In the genomic region with DNA sequence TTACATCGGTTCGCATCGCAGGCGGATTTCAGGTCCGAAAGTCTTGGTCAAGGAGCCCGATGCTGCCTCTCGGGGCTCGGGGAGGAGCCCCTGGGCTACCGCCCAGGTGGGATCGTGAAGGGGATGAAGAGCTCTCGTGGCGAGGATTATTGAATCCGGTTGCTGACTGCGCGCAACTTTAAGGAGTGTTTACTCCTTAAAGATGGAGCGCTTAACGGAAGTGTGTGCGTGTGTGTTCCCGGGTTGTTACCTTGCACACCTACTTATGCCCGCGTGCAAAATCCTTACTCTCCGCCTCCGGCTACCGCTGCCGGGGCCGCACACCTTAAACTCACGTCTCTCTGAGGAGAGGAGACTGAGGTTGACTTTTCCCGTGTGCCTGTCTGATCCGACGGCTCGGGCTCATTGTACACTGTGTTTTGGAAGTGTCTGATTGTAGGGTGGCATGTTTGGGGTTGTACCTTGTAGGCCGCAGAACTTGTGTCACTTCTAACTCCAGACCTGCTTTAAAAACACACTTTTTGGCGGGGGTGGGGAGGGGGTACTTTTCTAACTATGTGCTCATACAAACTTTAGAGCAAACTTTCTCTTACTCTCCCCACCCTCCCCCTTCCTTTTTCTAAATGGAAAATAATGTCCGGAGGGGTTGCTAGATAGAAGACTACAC, we compare ENCODE assay signal across 1 cellular context.
TF ChIP-seq lines count a peak whose summit lies in the region.

No MANE protein-coding gene starts in this region.

TF ChIP-seq in H1, 55 proteins besides CTCF, POLR2A, EP300 and RAD21:
- TF ChIP-seq SUZ12 (IDR thresholded peaks at IDR 0.05; ENCODE audit: low read length), result peak; percentile 45; the same call in 1 of the 2 replicates
- TF ChIP-seq PHF8 (conservative IDR thresholded peaks at IDR 0.05; ENCODE audit: low read depth, low read length), result 0 out of 2 replicates have a peak, but pooled peaks have one; percentile 7
- TF ChIP-seq SIN3A (conservative IDR thresholded peaks at IDR 0.05 in 1 of 2, IDR thresholded peaks at IDR 0.05 in 1 of 2; ENCODE audit: low read depth in 1 of 2, low read length in 2 of 2), result 0 out of 4 replicates have a peak, but pooled peaks of 1 of the 2 experiments have one; percentile 21
